28 cellular contexts compared by ENCODE assay signal in genomic region chr6:136084403-136084802, GRCh38.
"Had no signal": no experiment of that assay in that cellular context is flagged by ENCODE, and none has a peak within 500 bp of the region (broad histone marks: within the 10 kb centered on the region; RNA-seq: fewer than 3 reads in every experiment).

No MANE protein-coding gene starts in this region.

- H3K36me3 Mint-ChIP-seq: activated naive CD8-positive, alpha-beta T cell; T-cell had no signal

- H3K27me3 Mint-ChIP-seq: activated B cell treated with CpG ODN at 0.5 μM for 24 hours; activated CD4-positive, alpha-beta T cell treated with anti-CD3 and anti-CD28 coated beads for 36 hours; activated naive CD8-positive, alpha-beta T cell; T-cell had no signal

- H3K27ac Mint-ChIP-seq: activated B cell treated with CpG ODN at 0.5 μM for 24 hours; activated CD4-positive, alpha-beta memory T cell treated with anti-CD3 and anti-CD28 coated beads, Interleukin-2, amount 10 ng/mL, durations not matched to agents 7 days and 5 days; activated CD4-positive, alpha-beta T cell treated with anti-CD3 and anti-CD28 coated beads for 36 hours; activated naive CD4-positive, alpha-beta T cell treated with anti-CD3 and anti-CD28 coated beads for 36 hours; activated naive CD8-positive, alpha-beta T cell; activated T-helper 17 cell treated with anti-CD3 and anti-CD28 coated beads, Interleukin-2, amount 50 U/mL, for 72 hours; T-cell had no signal

- DNase-seq: activated B cell treated with CpG ODN at 0.5 μM for 24 hours; activated CD4-positive, alpha-beta memory T cell treated with anti-CD3 and anti-CD28 coated beads, Interleukin-2, amount 10 ng/mL, durations not matched to agents 7 days and 5 days; activated CD4-positive, alpha-beta T cell treated with anti-CD3 and anti-CD28 coated beads for 36 hours; activated CD4-positive, alpha-beta T cell treated with anti-CD3 and anti-CD28 coated beads, Interleukin-2, amount 50 U/mL, for 1 hour; activated gamma-delta T cell; activated naive CD4-positive, alpha-beta T cell treated with anti-CD3 and anti-CD28 coated beads for 36 hours; activated T-cell treated with anti-CD3 and anti-CD28 coated beads for 4 hours; activated T-cell treated with anti-CD3 and anti-CD28 coated beads, Interleukin-2, amount 50 U/mL, for 48 hours; amygdala; brain microvascular endothelial cell; cerebellar nuclear complex; Kasumi-1; KBM-7; NCI-H1092; NCI-H1417; NCI-H1930; NCI-H2171; NCI-H345; NCI-H510A treated with DMSO at 0.1 percent for 48 hours; NCI-H69; NK-92 treated with Interleukin-12 subunit alpha and Interleukin-12 subunit beta, amount 100 ng/mL, for 24 hours; OCI-M1; SHP77 treated with DMSO at 0.1 percent for 48 hours; T-cell; T-helper 2 cell; T1000 had no signal

- H3K27ac ChIP-seq: brain microvascular endothelial cell had no signal

- H3K36me3 ChIP-seq: brain microvascular endothelial cell had no signal

- H3K4me1 Mint-ChIP-seq: activated B cell treated with CpG ODN at 0.5 μM for 24 hours; activated CD4-positive, alpha-beta memory T cell treated with anti-CD3 and anti-CD28 coated beads, Interleukin-2, amount 10 ng/mL, durations not matched to agents 7 days and 5 days; activated CD4-positive, alpha-beta T cell treated with anti-CD3 and anti-CD28 coated beads for 36 hours; activated T-helper 17 cell treated with anti-CD3 and anti-CD28 coated beads, Interleukin-2, amount 50 U/mL, for 72 hours; T-cell had no signal

- H3K9me3 Mint-ChIP-seq: activated B cell treated with CpG ODN at 0.5 μM for 24 hours; activated CD4-positive, alpha-beta memory T cell treated with anti-CD3 and anti-CD28 coated beads, Interleukin-2, amount 10 ng/mL, durations not matched to agents 7 days and 5 days; activated naive CD4-positive, alpha-beta T cell treated with anti-CD3 and anti-CD28 coated beads for 36 hours; activated T-helper 17 cell treated with anti-CD3 and anti-CD28 coated beads, Interleukin-2, amount 50 U/mL, for 72 hours; T-cell had no signal

- H3K27me3 ChIP-seq: brain microvascular endothelial cell had no signal

- H3K4me3 Mint-ChIP-seq: activated B cell treated with CpG ODN at 0.5 μM for 24 hours; activated CD4-positive, alpha-beta memory T cell treated with anti-CD3 and anti-CD28 coated beads, Interleukin-2, amount 10 ng/mL, durations not matched to agents 7 days and 5 days; activated CD4-positive, alpha-beta T cell treated with anti-CD3 and anti-CD28 coated beads for 36 hours; activated naive CD4-positive, alpha-beta T cell treated with anti-CD3 and anti-CD28 coated beads for 36 hours; activated naive CD8-positive, alpha-beta T cell; activated T-helper 17 cell treated with anti-CD3 and anti-CD28 coated beads, Interleukin-2, amount 50 U/mL, for 72 hours; T-cell had no signal
